8 cellular contexts compared by ENCODE assay signal in genomic region chr10:128837478-128837877, GRCh38.
"Had no signal": no experiment of that assay in that cellular context is flagged by ENCODE, and none has a peak within 500 bp of the region (broad histone marks: within the 10 kb centered on the region; RNA-seq: fewer than 3 reads in every experiment).

No MANE protein-coding gene starts in this region.

- H3K4me3 ChIP-seq: GM12878 had no signal

- FAIRE-seq: G401.6, GM12878, GM12891, GM12892, GM18507, GM19239 had no signal

- ATAC-seq: GM12878 had no signal

- DNase-seq: GDM1, GF-D8 had no signal
